ENCODE assay signal across 30 cellular contexts in genomic region chr12:7169951-7170350, GRCh38. TPM values are rescaled to one million over a fixed set of nuclear protein-coding genes. Genes with fewer than 3 reads are reported as not detected.
A peak's percentile ranks its signal among the peaks of the same experiment; 100 is the strongest.
DNase-seq lines count a peak whose midpoint lies in the region; ATAC-seq and TF ChIP-seq lines count a peak whose summit lies in the region.
"Had no signal": no experiment of that assay in that cellular context is flagged by ENCODE, and none has a peak within 500 bp of the region (broad histone marks: within the 10 kb centered on the region; RNA-seq: fewer than 3 reads in every experiment).

No MANE protein-coding gene starts in this region.

- H3K4me1 ChIP-seq in mucosa of descending colon (ENCODE audit: low read depth) = no peaks in the 10 kb centered on the region
- H3K4me1 ChIP-seq: A549; BE2C; BLaER1; BLaER1 treated with 17β-estradiol and CSF1 and Interleukin-3, amounts not matched to agents 10 nM and 100 nM; Caco-2 had no signal

- H3K9me3 ChIP-seq in mucosa of descending colon = peaks cover 32% of the 10 kb centered on the region

- H3K36me3 ChIP-seq in mucosa of descending colon (ENCODE audit: low read depth) = no peaks in the 10 kb centered on the region
- H3K36me3 ChIP-seq: BE2C; BLaER1 treated with 17β-estradiol and CSF1 and Interleukin-3, amounts not matched to agents 10 nM and 100 nM had no signal

- H3K4me3 ChIP-seq in mucosa of descending colon = no peak overlapping the region
- H3K4me3 ChIP-seq: A549, BLaER1 had no signal

- DNase-seq in left colon (no peak), left lobe of liver (ENCODE audit: low spot score) (no peak), mucosa of descending colon (no peak), AML-193 (lab: John Stamatoyannopoulos, UW) (no peak)
- DNase-seq: 8988T; ACHN; BE2C; C1 segment of cervical spinal cord; Caco-2; Calu3; CD4-positive, alpha-beta memory T cell; CD4-positive, alpha-beta T cell; CD4-positive, CD25-positive, alpha-beta regulatory T cell; CD8-positive, alpha-beta memory T cell; CD8-positive, alpha-beta T cell; COR-L47; DMS 273 treated with DMSO at 0.1 percent for 48 hours; DMS153; DMS53; DMS79; DMS79 treated with DMSO at 0.1 percent for 48 hours; DND-41; EL had no signal

- intact Hi-C loops in left colon (cut with DNase I, micrococcal nuclease) (no loop called here), mucosa of descending colon (cut with DNase I, micrococcal nuclease) (no loop called here)

- ATAC-seq in left colon = peak; percentile 59
- ATAC-seq in left lobe of liver = peak; percentile 60
- peak; percentile 54 for ATAC-seq in mucosa of descending colon
- ATAC-seq in HG02938 (IDR thresholded peaks at IDR 0.05; ENCODE audit: unreplicated experiment) = no peak
- no peak for ATAC-seq in GM18870 (IDR thresholded peaks at IDR 0.05; ENCODE audit: unreplicated experiment)
- ATAC-seq: A549; CD8-positive, alpha-beta T cell had no signal

- TF ChIP-seq CTCF in mucosa of descending colon (IDR thresholded peaks at IDR 0.05) = no peak

RNA-seq across cellular contexts. Expression of gene PEX5, which starts 19.5 kb away (rescaled TPM):
- total RNA-seq in left colon (10 to 100 TPM; 36.9 to 39.2 TPM), left lobe of liver (49.9 TPM), mucosa of descending colon (10 to 100 TPM; 36.1 to 41.2 (median 38.5) TPM)

RNA-seq across cellular contexts. Expression of gene CLSTN3, which starts 39.8 kb away (rescaled TPM):
- 10 to 100 TPM in 1 of 2 donors, 1 to 10 TPM in 1; 8.3 to 13.1 TPM for total RNA-seq in left colon
- 48.4 TPM for total RNA-seq in left lobe of liver
- 10 to 100 TPM; 16.4 to 23.5 (median 18.6) TPM for total RNA-seq in mucosa of descending colon

RNA-seq across cellular contexts. Expression of gene RBP5, which starts 41.3 kb away (rescaled TPM):
- total RNA-seq in left colon (1 to 10 TPM; 2.0 to 2.8 TPM), left lobe of liver (154 TPM), mucosa of descending colon (1 to 10 TPM; 2.2 to 3.8 (median 2.5) TPM)
- total RNA-seq: A172; A673; CD4-positive, alpha-beta T cell; CD4-positive, CD25-positive, alpha-beta regulatory T cell; CD8-positive, alpha-beta T cell had no signal

Comparison
In these comparisons a context has a peak if more than half of its experiments do, and no peak if none do; other contexts are left out.
1. ATAC-seq: peak in left colon (single experiment), left lobe of liver (single experiment) and mucosa of descending colon (single experiment); none in HG02938 (single experiment) and GM18870 (single experiment).
2. RNA of gene RBP5, which starts 41.3 kb away (total RNA-seq): 154 TPM in left lobe of liver (single experiment); 2.0 to 2.8 TPM in left colon and 2.2 to 3.8 TPM in mucosa of descending colon; every median in the first group is over 10 times any median in the second.